Comparison of ENCODE assay signal across 18 cellular contexts in genomic region chr14:22535916-22536315, GRCh38. TPM values are rescaled to one million over a fixed set of nuclear protein-coding genes. Genes with fewer than 3 reads are reported as not detected.
DNase-seq lines count a peak whose midpoint lies in the region; ATAC-seq and TF ChIP-seq lines count a peak whose summit lies in the region.
"Had no signal": no experiment of that assay in that cellular context is flagged by ENCODE, and none has a peak within 500 bp of the region (broad histone marks: within the 10 kb centered on the region; RNA-seq: fewer than 3 reads in every experiment).

No MANE protein-coding gene starts in this region.

- TF ChIP-seq POLR2A in GM18951 (IDR thresholded peaks at IDR 0.05; ENCODE audit: extremely low read depth, insufficient read depth, insufficient read length) = peak; percentile 27
- no peak for TF ChIP-seq POLR2A in testis (IDR thresholded peaks at IDR 0.05)

- no peak for ATAC-seq in activated T-cell treated with anti-CD3 and anti-CD28 coated beads, Interleukin-2, amount 50 U/mL, for 4 hours
- no peak for ATAC-seq in stimulated activated naive CD8-positive, alpha-beta T cell treated with anti-CD3 and anti-CD28 coated beads, Interleukin-15, amount 100 ng/mL, for 72 hours
- ATAC-seq: WTC11 had no signal

- peaks cover 86% of the 10 kb centered on the region for H3K36me3 Mint-ChIP-seq in activated T-cell treated with anti-CD3 and anti-CD28 coated beads, Interleukin-2, amount 50 U/mL, for 4 hours (ENCODE audit: insufficient read depth)
- H3K36me3 Mint-ChIP-seq in activated naive CD8-positive, alpha-beta T cell = peaks cover 73% of the 10 kb centered on the region
- H3K36me3 Mint-ChIP-seq: WTC11 had no signal

- no peak overlapping the region for H3K4me3 ChIP-seq in testis
- H3K4me3 ChIP-seq: colonic mucosa had no signal

- H3K4me1 Mint-ChIP-seq in activated T-cell treated with anti-CD3 and anti-CD28 coated beads, Interleukin-2, amount 50 U/mL, for 4 hours (ENCODE audit: low read depth) = peaks cover 93% of the 10 kb centered on the region
- peaks cover 97% of the 10 kb centered on the region for H3K4me1 Mint-ChIP-seq in activated naive CD8-positive, alpha-beta T cell (ENCODE audit: low read depth)
- H3K4me1 Mint-ChIP-seq in stimulated activated naive CD8-positive, alpha-beta T cell treated with anti-CD3 and anti-CD28 coated beads, Interleukin-15, amount 100 ng/mL, for 72 hours = peaks cover 95% of the 10 kb centered on the region

- DNase-seq in activated T-cell treated with anti-CD3 and anti-CD28 coated beads, Interleukin-2, amount 50 U/mL, for 4 hours = no peak
- DNase-seq in activated T-cell treated with anti-CD3 and anti-CD28 coated beads for 4 hours = no peak
- no peak for DNase-seq in stimulated activated naive CD8-positive, alpha-beta T cell treated with anti-CD3 and anti-CD28 coated beads, Interleukin-15, amount 100 ng/mL, for 72 hours
- no peak for DNase-seq in AG08396 (ENCODE audit: low spot score)
- no peak for DNase-seq in testis
- DNase-seq in NCI-H226 = no peak
- DNase-seq: Caco-2, colonic mucosa, H7, NCI-H1092 treated with DMSO at 0.1 percent for 48 hours, NCI-H526 treated with DMSO at 0.1 percent for 48 hours, small intestine had no signal

- H3K9me3 ChIP-seq in testis = no peaks in the 10 kb centered on the region
- H3K9me3 ChIP-seq: Caco-2, colonic mucosa had no signal

- peaks cover 12% of the 10 kb centered on the region for H3K4me1 ChIP-seq in testis
- H3K4me1 ChIP-seq: colonic mucosa had no signal

- H3K4me3 Mint-ChIP-seq in activated T-cell treated with anti-CD3 and anti-CD28 coated beads, Interleukin-2, amount 50 U/mL, for 4 hours = peak overlapping the region; percentile 19
- H3K4me3 Mint-ChIP-seq in activated naive CD8-positive, alpha-beta T cell = peak overlapping the region; percentile 87
- peak overlapping the region; percentile 26 to 84 for H3K4me3 Mint-ChIP-seq in stimulated activated naive CD8-positive, alpha-beta T cell treated with anti-CD3 and anti-CD28 coated beads, Interleukin-15, amount 100 ng/mL, for 72 hours
- H3K4me3 Mint-ChIP-seq: memory B cell, nephron, WTC11 had no signal

- intact Hi-C loops in testis (cut with DNase I; ENCODE audit: low total_unique reads) = no loop called here

- no peaks in the 10 kb centered on the region for H3K27me3 ChIP-seq in testis
- H3K27me3 ChIP-seq: colonic mucosa had no signal

- TF ChIP-seq CTCF in testis (IDR thresholded peaks at IDR 0.05) = no peak

- peak overlapping the region; percentile 98 for H3K27ac Mint-ChIP-seq in activated naive CD8-positive, alpha-beta T cell
- peak overlapping the region in 1 of 2 donors; percentile 15 for H3K27ac Mint-ChIP-seq in stimulated activated naive CD8-positive, alpha-beta T cell treated with anti-CD3 and anti-CD28 coated beads, Interleukin-15, amount 100 ng/mL, for 72 hours
- H3K27ac Mint-ChIP-seq: nephron, WTC11 had no signal

- in situ Hi-C loops in GM18951 (cut with MboI; ENCODE audit: low sequenced_read_pairs, unreplicated experiment) = no loop called here

- H3K9me3 Mint-ChIP-seq in activated T-cell treated with anti-CD3 and anti-CD28 coated beads, Interleukin-2, amount 50 U/mL, for 4 hours = no peaks in the 10 kb centered on the region
- H3K9me3 Mint-ChIP-seq in activated naive CD8-positive, alpha-beta T cell (ENCODE audit: low read depth) = no peaks in the 10 kb centered on the region
- no peaks in the 10 kb centered on the region for H3K9me3 Mint-ChIP-seq in stimulated activated naive CD8-positive, alpha-beta T cell treated with anti-CD3 and anti-CD28 coated beads, Interleukin-15, amount 100 ng/mL, for 72 hours
- H3K9me3 Mint-ChIP-seq: memory B cell, nephron had no signal

- H3K27me3 Mint-ChIP-seq in activated T-cell treated with anti-CD3 and anti-CD28 coated beads, Interleukin-2, amount 50 U/mL, for 4 hours (ENCODE audit: low read depth) = no peaks in the 10 kb centered on the region
- H3K27me3 Mint-ChIP-seq in activated naive CD8-positive, alpha-beta T cell = no peaks in the 10 kb centered on the region
- H3K27me3 Mint-ChIP-seq in stimulated activated naive CD8-positive, alpha-beta T cell treated with anti-CD3 and anti-CD28 coated beads, Interleukin-15, amount 100 ng/mL, for 72 hours = no peaks in the 10 kb centered on the region
- H3K27me3 Mint-ChIP-seq: memory B cell had no signal

- no peak overlapping the region for H3K27ac ChIP-seq in testis
- H3K27ac ChIP-seq: KMS-11 had no signal

- no peaks in the 10 kb centered on the region for H3K36me3 ChIP-seq in testis (ENCODE audit: low read depth, missing control alignments)
- H3K36me3 ChIP-seq: colonic mucosa had no signal

RNA-seq across cellular contexts. Expression of gene DAD1, which starts 53.1 kb away (rescaled TPM):
- 100 to 1,000 TPM; 287 to 323 (median 300) TPM for total RNA-seq in activated T-cell treated with anti-CD3 and anti-CD28 coated beads, Interleukin-2, amount 50 U/mL, for 4 hours
- 100 to 1,000 TPM; 209 to 235 TPM for total RNA-seq in testis
- polyA plus RNA-seq in testis (ENCODE audit: insufficient read depth, low read depth, low replicate concordance) = 350 TPM

Comparison
In these comparisons a context has a peak if more than half of its experiments do, and no peak if none do; other contexts are left out.
1. H3K4me3 Mint-ChIP-seq: peak in every context shown above with its lines; median percentile 87 in activated naive CD8-positive, alpha-beta T cell; 55 in stimulated activated naive CD8-positive, alpha-beta T cell treated with anti-CD3 and anti-CD28 coated beads, Interleukin-15, amount 100 ng/mL, for 72 hours; 19 in activated T-cell treated with anti-CD3 and anti-CD28 coated beads, Interleukin-2, amount 50 U/mL, for 4 hours.